8 cellular contexts compared by ENCODE assay signal in genomic region chr5:86971034-86971511, GRCh38.
DNase-seq lines count a peak whose midpoint lies in the region; ATAC-seq and TF ChIP-seq lines count a peak whose summit lies in the region.

No MANE protein-coding gene starts in this region.

- H3K9me3 Mint-ChIP-seq in activated CD4-positive, alpha-beta memory T cell treated with anti-CD3 and anti-CD28 coated beads for 36 hours: no peaks in the 10 kb centered on the region
- H3K9me3 Mint-ChIP-seq in activated T-helper 1 cell treated with anti-CD3 and anti-CD28 coated beads, Interleukin-12 subunit alpha, Interleukin-12 subunit beta, Interleukin-2, Interleukin-4 antibody, amounts not matched to agents 30 ng/mL and 10 ng/mL and 1 ng/mL, durations not matched to agents 14 hours and 24 hours and 36 hours: no peaks in the 10 kb centered on the region

- H3K9me2 ChIP-seq in Loucy (replicated peaks; ENCODE audit: low read depth, low read length): no peaks in the 10 kb centered on the region

- H3K27me3 ChIP-seq in Loucy (ENCODE audit: insufficient read depth, low read length, poor library complexity, severe bottlenecking): no peaks in the 10 kb centered on the region

- H4K20me1 ChIP-seq in Loucy (ENCODE audit: insufficient read depth, low read length, poor library complexity, severe bottlenecking): no peaks in the 10 kb centered on the region

- no peak overlapping the region for H3K9ac ChIP-seq in Loucy (ENCODE audit: low read depth, low read length, poor library complexity, severe bottlenecking)

- CTCF ChIA-PET in activated CD4-positive, alpha-beta memory T cell treated with anti-CD3 and anti-CD28 coated beads for 36 hours (lab: Charles Lee): interaction anchor here (1.1 to 5.1 kb wide), 3 partner anchors 42 to 429 kb away, joined by 7 to 94 read pairs (median 12); no protein-coding TSS in a partner anchor

- no peaks in the 10 kb centered on the region for H3K36me3 Mint-ChIP-seq in activated CD4-positive, alpha-beta memory T cell treated with anti-CD3 and anti-CD28 coated beads for 36 hours
- no peaks in the 10 kb centered on the region for H3K36me3 Mint-ChIP-seq in activated T-helper 1 cell treated with anti-CD3 and anti-CD28 coated beads, Interleukin-12 subunit alpha, Interleukin-12 subunit beta, Interleukin-2, Interleukin-4 antibody, amounts not matched to agents 30 ng/mL and 10 ng/mL and 1 ng/mL, durations not matched to agents 14 hours and 24 hours and 36 hours (ENCODE audit: low read depth)

- POLR2A ChIA-PET in activated CD4-positive, alpha-beta memory T cell treated with anti-CD3 and anti-CD28 coated beads for 36 hours (lab: Charles Lee): no interaction called here

- peaks cover 3% of the 10 kb centered on the region for H3K4me1 ChIP-seq in Loucy (ENCODE audit: insufficient read depth, low read length, poor library complexity, severe bottlenecking)

- H3K27me3 Mint-ChIP-seq in activated CD4-positive, alpha-beta memory T cell treated with anti-CD3 and anti-CD28 coated beads for 36 hours: peaks cover 8% of the 10 kb centered on the region
- H3K27me3 Mint-ChIP-seq in activated T-helper 1 cell treated with anti-CD3 and anti-CD28 coated beads, Interleukin-12 subunit alpha, Interleukin-12 subunit beta, Interleukin-2, Interleukin-4 antibody, amounts not matched to agents 30 ng/mL and 10 ng/mL and 1 ng/mL, durations not matched to agents 14 hours and 24 hours and 36 hours (ENCODE audit: insufficient read depth): peaks cover 29% of the 10 kb centered on the region

- no peak overlapping the region for H2AFZ ChIP-seq in Loucy (ENCODE audit: low read length)

- H3K4me3 Mint-ChIP-seq in activated CD4-positive, alpha-beta memory T cell treated with anti-CD3 and anti-CD28 coated beads for 36 hours: no peak overlapping the region
- no peak overlapping the region for H3K4me3 Mint-ChIP-seq in activated T-helper 1 cell treated with anti-CD3 and anti-CD28 coated beads, Interleukin-12 subunit alpha, Interleukin-12 subunit beta, Interleukin-2, Interleukin-4 antibody, amounts not matched to agents 30 ng/mL and 10 ng/mL and 1 ng/mL, durations not matched to agents 14 hours and 24 hours and 36 hours

- H3K4me2 ChIP-seq in Loucy (ENCODE audit: low read depth, low read length, poor library complexity, severe bottlenecking): no peak overlapping the region

- H3K9me3 ChIP-seq in Loucy (ENCODE audit: insufficient read depth, low read depth, low read length): no peaks in the 10 kb centered on the region

- no peak overlapping the region for H3K27ac Mint-ChIP-seq in activated CD4-positive, alpha-beta memory T cell treated with anti-CD3 and anti-CD28 coated beads for 36 hours
- no peak overlapping the region for H3K27ac Mint-ChIP-seq in activated T-helper 1 cell treated with anti-CD3 and anti-CD28 coated beads, Interleukin-12 subunit alpha, Interleukin-12 subunit beta, Interleukin-2, Interleukin-4 antibody, amounts not matched to agents 30 ng/mL and 10 ng/mL and 1 ng/mL, durations not matched to agents 14 hours and 24 hours and 36 hours

- no peaks in the 10 kb centered on the region for H3K79me2 ChIP-seq in Loucy (ENCODE audit: insufficient read depth, low read length)

- intact Hi-C loops in activated CD4-positive, alpha-beta memory T cell treated with anti-CD3 and anti-CD28 coated beads for 36 hours (cut with micrococcal nuclease): loop anchor here (1.0 to 2.0 kb wide), 2 partner anchors 42 to 429 kb away; no protein-coding TSS in a partner anchor
- intact Hi-C loops in activated T-helper 1 cell treated with anti-CD3 and anti-CD28 coated beads, Interleukin-12 subunit alpha, Interleukin-12 subunit beta, Interleukin-2, Interleukin-4 antibody, amounts not matched to agents 30 ng/mL and 10 ng/mL and 1 ng/mL, durations not matched to agents 14 hours and 24 hours and 36 hours (cut with micrococcal nuclease): loop anchor here (1.0 kb wide), 2 partner anchors 42 to 429 kb away; no protein-coding TSS in a partner anchor

- no peak for DNase-seq in AG09309 (ENCODE audit: low read depth)
- peak; percentile 19 for DNase-seq in epithelial cell of proximal tubule (ENCODE audit: low read depth)
- DNase-seq in NCI-H510A (lab: John Stamatoyannopoulos, UW): no peak
- no peak for DNase-seq in activated CD4-positive, alpha-beta memory T cell treated with anti-CD3 and anti-CD28 coated beads for 36 hours
- no peak for DNase-seq in NCI-H1436 (lab: John Stamatoyannopoulos, UW)
- no peak for DNase-seq in activated T-helper 1 cell treated with anti-CD3 and anti-CD28 coated beads, Interleukin-12 subunit alpha, Interleukin-12 subunit beta, Interleukin-2, Interleukin-4 antibody, amounts not matched to agents 30 ng/mL and 10 ng/mL and 1 ng/mL, durations not matched to agents 14 hours and 24 hours and 36 hours (ENCODE audit: low spot score)

- H3K36me3 ChIP-seq in Loucy (ENCODE audit: insufficient read depth, low read length): no peaks in the 10 kb centered on the region

- H3K4me3 ChIP-seq in AG09309 (ENCODE audit: control insufficient read depth, low read depth, low read length) (no peak overlapping the region), Loucy (ENCODE audit: low read length, poor library complexity, severe bottlenecking) (no peak overlapping the region), epithelial cell of proximal tubule (ENCODE audit: low read depth, low read length) (no peak overlapping the region)

- H3F3A ChIP-seq in Loucy (ENCODE audit: low read depth): no peaks in the 10 kb centered on the region

- H3K4me1 Mint-ChIP-seq in activated CD4-positive, alpha-beta memory T cell treated with anti-CD3 and anti-CD28 coated beads for 36 hours (ENCODE audit: low read depth): peaks cover 8% of the 10 kb centered on the region
- no peaks in the 10 kb centered on the region for H3K4me1 Mint-ChIP-seq in activated T-helper 1 cell treated with anti-CD3 and anti-CD28 coated beads, Interleukin-12 subunit alpha, Interleukin-12 subunit beta, Interleukin-2, Interleukin-4 antibody, amounts not matched to agents 30 ng/mL and 10 ng/mL and 1 ng/mL, durations not matched to agents 14 hours and 24 hours and 36 hours (ENCODE audit: low read depth)

- peak; percentile 80 for ATAC-seq in GM18868 (IDR thresholded peaks at IDR 0.05; ENCODE audit: unreplicated experiment)

- TF ChIP-seq CTCF in AG09309 (IDR thresholded peaks at IDR 0.05; ENCODE audit: control insufficient read depth, insufficient read depth, low read depth, low read length, missing control alignments) (peak; percentile 31), Loucy (conservative IDR thresholded peaks at IDR 0.05; ENCODE audit: low read length) (peak; percentile 51), epithelial cell of proximal tubule (conservative IDR thresholded peaks at IDR 0.05; ENCODE audit: low read depth, low read length) (peak; percentile 48)
